Comparison of ENCODE assay signal across 17 cellular contexts in the genomic region with DNA sequence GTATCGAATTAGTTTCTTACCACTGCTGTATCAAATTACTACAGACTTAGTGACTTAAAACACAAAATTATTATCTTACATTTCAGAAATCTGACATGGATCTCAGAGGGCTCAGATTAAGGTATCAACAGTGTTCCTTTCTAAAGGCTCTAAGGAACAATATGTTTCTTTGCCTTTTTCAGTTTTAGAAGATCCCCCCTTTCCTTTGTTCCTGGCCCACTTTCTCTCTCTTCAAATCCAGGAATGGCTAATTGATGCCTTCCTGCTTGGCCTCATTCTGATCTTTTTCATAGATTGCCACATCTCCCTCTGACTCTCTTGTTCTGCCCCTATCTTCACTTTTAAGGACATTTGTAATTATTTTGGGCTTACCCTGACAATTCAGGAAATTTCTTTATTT.
DNase-seq lines count a peak whose midpoint lies in the region; ATAC-seq and TF ChIP-seq lines count a peak whose summit lies in the region.
"Had no signal": no experiment of that assay in that cellular context is flagged by ENCODE, and none has a peak within 500 bp of the region (broad histone marks: within the 10 kb centered on the region; RNA-seq: fewer than 3 reads in every experiment).

No MANE protein-coding gene starts in this region.

- H3K4me3 ChIP-seq in HEK293 (ENCODE audit: low read depth, low read length) = no peak overlapping the region
- H3K4me3 ChIP-seq: GM23338, HAP-1 had no signal

- H3K27ac ChIP-seq in HEK293 (ENCODE audit: extremely low read depth, low read depth, low read length) = no peak overlapping the region
- H3K27ac ChIP-seq in cingulate gyrus (ENCODE audit: low read depth, low read length) = peak overlapping the region; percentile 62
- H3K27ac ChIP-seq: C4-2B, HL-60 had no signal

- H3K27ac Mint-ChIP-seq in mesothelial cell of epicardium = no peak overlapping the region
- H3K27ac Mint-ChIP-seq: CD4-positive, alpha-beta memory T cell; GM23338; HFFc6 had no signal

- H3K4me1 ChIP-seq in HEK293 (ENCODE audit: control insufficient read depth, insufficient read depth, low read length) = peaks cover 14% of the 10 kb centered on the region
- H3K4me1 ChIP-seq: BE2C had no signal

- H3K36me3 Mint-ChIP-seq in mesothelial cell of epicardium = no peaks in the 10 kb centered on the region
- H3K36me3 Mint-ChIP-seq: CD4-positive, alpha-beta memory T cell had no signal

- CTCF ChIA-PET in HEK293 (lab: Yijun Ruan, JAX) = no interaction called here

- TF ChIP-seq CTCF in HEK293 (tag by site-specific recombination; IDR thresholded peaks at IDR 0.05) (no peak), mesothelial cell of epicardium (IDR thresholded peaks at IDR 0.05; ENCODE audit: unreplicated experiment) (no peak)

- DNase-seq in NCI-H69 (lab: John Stamatoyannopoulos, UW) (peak; percentile 21), pons (ENCODE audit: low spot score) (peak; percentile 51), mesothelial cell of epicardium (ENCODE audit: low spot score in 2 of 2, unreplicated experiment in 2 of 2) (no peak)
- DNase-seq in activated naive CD4-positive, alpha-beta T cell (lab: John Stamatoyannopoulos, UW) = no peak
- DNase-seq: BE2C; CD4-positive, alpha-beta memory T cell; DMS79 treated with DMSO at 0.1 percent for 48 hours; EL; HFFc6; IMR-90 had no signal

- no peaks in the 10 kb centered on the region for H3K27me3 Mint-ChIP-seq in mesothelial cell of epicardium (ENCODE audit: low read depth)
- H3K27me3 Mint-ChIP-seq: CD4-positive, alpha-beta memory T cell had no signal

- H3K9me3 Mint-ChIP-seq in mesothelial cell of epicardium = no peaks in the 10 kb centered on the region
- H3K9me3 Mint-ChIP-seq: GM23338 had no signal

- no peaks in the 10 kb centered on the region for H3K36me3 ChIP-seq in HEK293 (ENCODE audit: control insufficient read depth in 2 of 2, insufficient read depth in 1 of 2, low read length in 2 of 2)
- H3K36me3 ChIP-seq: BE2C, HAP-1 had no signal

- peaks cover 12% of the 10 kb centered on the region for H3K4me1 Mint-ChIP-seq in mesothelial cell of epicardium
- H3K4me1 Mint-ChIP-seq: CD4-positive, alpha-beta memory T cell; GM23338 had no signal

- POLR2A ChIA-PET in HEK293 (lab: Yijun Ruan, JAX) = no interaction called here

- H3K4me3 Mint-ChIP-seq in mesothelial cell of epicardium = no peak overlapping the region
- H3K4me3 Mint-ChIP-seq: CD4-positive, alpha-beta memory T cell; GM23338; HFFc6 had no signal

- no peaks in the 10 kb centered on the region for H3K9me3 ChIP-seq in HEK293 (ENCODE audit: control insufficient read depth, insufficient read depth, low read depth, low read length)
- H3K9me3 ChIP-seq: BE2C, HAP-1 had no signal

- ATAC-seq in GM21528 (IDR thresholded peaks at IDR 0.05; ENCODE audit: low FRiP score, unreplicated experiment) = no peak
- ATAC-seq: GM23338 had no signal

TF ChIP-seq in HEK293, 187 proteins besides CTCF, POLR2A, EP300 and RAD21:
- no peak for TF ChIP-seq ZNF660 (tag by site-specific recombination; IDR thresholded peaks at IDR 0.05)
- TF ChIP-seq PRDM1 (tag by site-specific recombination; IDR thresholded peaks at IDR 0.05) = 0 out of 2 replicates have a peak, but pooled peaks have one; percentile 7
- TF ChIP-seq MZF1 (tag by site-specific recombination; IDR thresholded peaks at IDR 0.05; ENCODE audit: borderline replicate concordance) = peak; percentile 39; the same call in 1 of the 2 replicates
TF ChIP-seq in HEK293: peak in this region for 2.

Comparison
In these comparisons a context has a peak if more than half of its experiments do, and no peak if none do; other contexts are left out.
1. DNase-seq: peak in NCI-H69 (single experiment) and pons (single experiment); none in mesothelial cell of epicardium (0 of 2) and activated naive CD4-positive, alpha-beta T cell (0 of 4).